ENCODE assay signal across 13 cellular contexts in genomic region chr7:27520828-27521790, GRCh38.
A peak's percentile ranks its signal among the peaks of the same experiment; 100 is the strongest.
DNase-seq lines count a peak whose midpoint lies in the region; ATAC-seq and FAIRE-seq lines count a peak whose summit lies in the region.
"Had no signal": no experiment of that assay in that cellular context is flagged by ENCODE, and none has a peak within 500 bp of the region (broad histone marks: within the 10 kb centered on the region; RNA-seq: fewer than 3 reads in every experiment).

No MANE protein-coding gene starts in this region.

- DNase-seq in DMS 273 (lab: John Stamatoyannopoulos, UW; ENCODE audit: unreplicated experiment) (peak; percentile 20), DMS 273 treated with DMSO at 0.1 percent for 48 hours (lab: John Stamatoyannopoulos, UW) (no peak), dedifferentiated amniotic fluid mesenchymal stem cell (ENCODE audit: extremely low spot score) (peak; percentile 68), medulla oblongata (ENCODE audit: extremely low spot score) (peak; percentile 44), urothelium cell line (ENCODE audit: low spot score) (no peak)
- DNase-seq: activated CD4-positive, alpha-beta T cell treated with anti-CD3 and anti-CD28 coated beads, Interleukin-2, amount 50 U/mL, for 4 hours; GDM1; H7; NCI-H146 had no signal

- ATAC-seq in GM18520 (IDR thresholded peaks at IDR 0.05; ENCODE audit: unreplicated experiment): no peak
- no peak for ATAC-seq in GM21717 (IDR thresholded peaks at IDR 0.05; ENCODE audit: unreplicated experiment)
- ATAC-seq in HG03565 (IDR thresholded peaks at IDR 0.05; ENCODE audit: unreplicated experiment): no peak
- ATAC-seq: K562 had no signal

- FAIRE-seq in urothelium cell line (lab: Jason Lieb, UNC): peak; percentile 86
- FAIRE-seq: K562 had no signal

Comparison
In these comparisons a context has a peak if more than half of its experiments do, and no peak if none do; other contexts are left out.
1. DNase-seq: peak in DMS 273 (single experiment), dedifferentiated amniotic fluid mesenchymal stem cell (single experiment) and medulla oblongata (single experiment); none in DMS 273 treated with DMSO at 0.1 percent for 48 hours (single experiment) and urothelium cell line (single experiment).